In the genomic region with DNA sequence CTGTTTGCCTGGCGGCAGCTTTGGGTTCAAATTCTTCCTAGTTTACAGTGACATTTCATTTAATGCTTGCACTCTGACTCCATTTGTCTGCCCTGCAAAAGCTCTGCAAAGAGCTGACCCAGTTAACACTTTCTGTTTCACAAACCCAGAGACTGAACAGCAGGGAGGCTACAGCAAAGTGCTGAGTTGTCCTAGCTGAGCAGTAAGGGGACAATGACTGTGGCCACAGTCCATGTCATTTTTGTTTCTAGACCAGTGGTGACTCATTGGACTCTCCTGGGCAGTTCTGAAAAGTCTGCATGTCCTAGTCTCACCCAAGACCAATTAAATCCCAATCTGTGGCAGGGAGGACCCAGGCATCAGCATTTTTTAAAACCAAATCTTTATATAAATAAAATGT, we compare ENCODE assay signal across 18 cellular contexts.
DNase-seq lines count a peak whose midpoint lies in the region; ATAC-seq and TF ChIP-seq lines count a peak whose summit lies in the region.
"Had no signal": no experiment of that assay in that cellular context is flagged by ENCODE, and none has a peak within 500 bp of the region (broad histone marks: within the 10 kb centered on the region; RNA-seq: fewer than 3 reads in every experiment).

No MANE protein-coding gene starts in this region.

- peak overlapping the region; percentile 10 to 38 for H2BK12ac ChIP-seq in mesenchymal stem cell (ENCODE audit: low read length in 2 of 2)

- no peak for ATAC-seq in RWPE2 (ENCODE audit: low read depth)
- ATAC-seq in GM18511 (IDR thresholded peaks at IDR 0.05; ENCODE audit: unreplicated experiment) = no peak
- ATAC-seq: activated naive CD8-positive, alpha-beta T cell treated with anti-CD3 and anti-CD28 coated beads, Interleukin-2, amount 50 U/mL, for 24 hours; left ventricle myocardium superior had no signal

- no peak overlapping the region for H3K4ac ChIP-seq in mesenchymal stem cell (ENCODE audit: low read depth in 1 of 2, low read length in 2 of 2)

- no peak overlapping the region for H4K91ac ChIP-seq in mesenchymal stem cell (ENCODE audit: low read length)

- no peak overlapping the region for H2BK15ac ChIP-seq in mesenchymal stem cell (ENCODE audit: low read depth, poor library complexity, severe bottlenecking)

- H3K4me3 ChIP-seq in H7 (ENCODE audit: insufficient read depth, low read depth, low read length) = no peak overlapping the region
- no peak overlapping the region for H3K4me3 ChIP-seq in RWPE2 (ENCODE audit: severe bottlenecking)
- H3K4me3 ChIP-seq in mesenchymal stem cell (ENCODE audit: insufficient read depth in 1 of 2, low read depth in 1 of 2, low read length in 2 of 2) = no peak overlapping the region

- 76% methylated on average over 1 of the region's 1 CpG for WGBS in mesenchymal stem cell

- no peak overlapping the region for H3K4me2 ChIP-seq in mesenchymal stem cell (ENCODE audit: low read length, poor library complexity, severe bottlenecking)

- no peak overlapping the region for H3K9ac ChIP-seq in mesenchymal stem cell (ENCODE audit: low read length)

- no peak overlapping the region for H2AK5ac ChIP-seq in mesenchymal stem cell (ENCODE audit: low read length, severe bottlenecking)

- H3K27ac ChIP-seq in RWPE2 (ENCODE audit: poor library complexity, severe bottlenecking) (peak overlapping the region; percentile 86), mesenchymal stem cell (ENCODE audit: low read length, poor library complexity, severe bottlenecking) (no peak overlapping the region)
- H3K27ac ChIP-seq: C4-2B had no signal

- H3K36me3 ChIP-seq in H7 (replicated peaks; ENCODE audit: control insufficient read depth, insufficient read depth, low read length) (no peaks in the 10 kb centered on the region), RWPE2 (ENCODE audit: low read depth) (no peaks in the 10 kb centered on the region), mesenchymal stem cell (ENCODE audit: control insufficient read depth in 1 of 2, insufficient read depth in 2 of 2, low read depth in 1 of 2, low read length in 2 of 2) (no peaks in the 10 kb centered on the region)

- peak overlapping the region; percentile 67 to 83 for H3K18ac ChIP-seq in mesenchymal stem cell (ENCODE audit: low read depth in 1 of 2, low read length in 2 of 2)

- H2BK5ac ChIP-seq in mesenchymal stem cell (ENCODE audit: low read depth, low read length, poor library complexity, severe bottlenecking) = no peak overlapping the region

- H3K14ac ChIP-seq in mesenchymal stem cell (ENCODE audit: low read length in 2 of 2) = peak overlapping the region in 1 of 2 experiments; percentile 26

- H4K8ac ChIP-seq in mesenchymal stem cell (ENCODE audit: low read length) = no peak overlapping the region

- H3K27me3 ChIP-seq in H7 (ENCODE audit: control insufficient read depth, insufficient read depth, low read length) (no peaks in the 10 kb centered on the region), RWPE2 (ENCODE audit: insufficient read depth, poor library complexity, severe bottlenecking) (no peaks in the 10 kb centered on the region), mesenchymal stem cell (ENCODE audit: control insufficient read depth in 1 of 2, insufficient read depth in 1 of 2, low read length in 2 of 2) (peaks cover 0 to 10% of the 10 kb centered on the region in 2 experiments)

- TF ChIP-seq CTCF in RWPE2 (IDR thresholded peaks at IDR 0.05; ENCODE audit: poor library complexity, severe bottlenecking) (no peak), GM13977 (IDR thresholded peaks at IDR 0.05; ENCODE audit: extremely low read depth, insufficient read depth, missing control alignments) (no peak)

- in situ Hi-C loops in GM13977 (cut with MboI; ENCODE audit: low pct_unique_long_range_greater_than_20kb, low sequenced_read_pairs, unreplicated experiment) = no loop called here

- peaks cover 23% of the 10 kb centered on the region for H3K4me1 ChIP-seq in RWPE2 (ENCODE audit: insufficient read depth, poor library complexity, severe bottlenecking)
- H3K4me1 ChIP-seq in mesenchymal stem cell (ENCODE audit: control insufficient read depth, insufficient read depth, low read depth, low read length) = peaks cover 5% of the 10 kb centered on the region

- H2AFZ ChIP-seq in mesenchymal stem cell (ENCODE audit: low read depth, low read length) = no peak overlapping the region

- DNase-seq in A172 (ENCODE audit: low spot score) = peak; percentile 59
- peak; percentile 12 for DNase-seq in H7
- no peak for DNase-seq in RWPE2 (ENCODE audit: low spot score)
- DNase-seq in mesenchymal stem cell = peak; percentile 43
- no peak for DNase-seq in NCI-H187 treated with DMSO at 0.1 percent for 48 hours (lab: John Stamatoyannopoulos, UW)
- no peak for DNase-seq in GM13977 (ENCODE audit: low spot score)
- DNase-seq in mucosa of gallbladder (ENCODE audit: low spot score) = no peak
- DNase-seq: 8988T; activated CD4-positive, alpha-beta T cell treated with anti-CD3 and anti-CD28 coated beads, Interleukin-2, amount 10 ng/mL, durations not matched to agents 7 days and 5 days; activated CD8-positive, alpha-beta memory T cell treated with anti-CD3 and anti-CD28 coated beads, Interleukin-2, amount 50 U/mL, for 4 hours; activated effector memory CD4-positive, alpha-beta T cell treated with Interleukin-2 at 50 U/mL for 16 hours; activated naive CD8-positive, alpha-beta T cell treated with anti-CD3 and anti-CD28 coated beads, Interleukin-2, amount 50 U/mL, for 24 hours; GDM1; GOT3; left ventricle myocardium superior; NCI-H1105 had no signal

- H3K79me1 ChIP-seq in mesenchymal stem cell (replicated peaks; ENCODE audit: low read length, poor library complexity, severe bottlenecking) = no peaks in the 10 kb centered on the region

- H2BK120ac ChIP-seq in mesenchymal stem cell (ENCODE audit: low read depth, low read length) = peak overlapping the region; percentile 73

- H3K9me3 ChIP-seq in RWPE2 (ENCODE audit: severe bottlenecking) = no peaks in the 10 kb centered on the region
- no peaks in the 10 kb centered on the region for H3K9me3 ChIP-seq in mesenchymal stem cell (ENCODE audit: control insufficient read depth, low read length)

- H3K23ac ChIP-seq in mesenchymal stem cell (ENCODE audit: low read length in 2 of 2) = no peak overlapping the region

Comparison
In these comparisons a context has a peak if more than half of its experiments do, and no peak if none do; other contexts are left out.
1. DNase-seq: peak in A172 (single experiment), H7 (single experiment) and mesenchymal stem cell (single experiment); none in RWPE2 (single experiment), NCI-H187 treated with DMSO at 0.1 percent for 48 hours (single experiment), GM13977 (single experiment) and mucosa of gallbladder (single experiment).